In the genomic region with DNA sequence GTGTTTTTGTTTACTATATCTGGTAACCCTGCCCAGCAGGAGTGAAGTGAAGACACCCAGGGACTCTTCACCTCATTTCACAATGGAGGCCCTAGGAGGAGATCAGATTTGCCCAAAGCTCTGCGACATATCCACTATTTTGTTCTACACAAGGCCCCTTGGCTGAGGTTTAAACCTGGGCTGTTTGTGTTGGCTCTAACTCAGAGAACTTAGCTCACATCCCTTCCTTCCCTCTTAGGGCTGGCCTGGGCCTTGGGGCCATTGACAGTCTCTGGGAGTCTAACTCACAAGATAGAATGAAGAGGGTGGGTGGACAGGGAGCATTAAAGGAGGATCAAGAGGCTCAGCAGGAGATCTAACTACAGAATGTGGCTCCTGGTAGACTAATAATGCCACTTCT, we compare ENCODE assay signal across 1 cellular context.
TF ChIP-seq lines count a peak whose summit lies in the region.

No MANE protein-coding gene starts in this region.

TF ChIP-seq in H1, 55 proteins besides CTCF, POLR2A, EP300 and RAD21:
- TF ChIP-seq NRF1 (IDR thresholded peaks at IDR 0.05; ENCODE audit: low read depth, low read length): no peak
- TF ChIP-seq ASH2L (IDR thresholded peaks at IDR 0.05; ENCODE audit: low read length): no peak
- TF ChIP-seq CTBP2 (IDR thresholded peaks at IDR 0.05; ENCODE audit: borderline replicate concordance, insufficient read depth, insufficient read length, low read length): no peak
- TF ChIP-seq, protein P1, sequence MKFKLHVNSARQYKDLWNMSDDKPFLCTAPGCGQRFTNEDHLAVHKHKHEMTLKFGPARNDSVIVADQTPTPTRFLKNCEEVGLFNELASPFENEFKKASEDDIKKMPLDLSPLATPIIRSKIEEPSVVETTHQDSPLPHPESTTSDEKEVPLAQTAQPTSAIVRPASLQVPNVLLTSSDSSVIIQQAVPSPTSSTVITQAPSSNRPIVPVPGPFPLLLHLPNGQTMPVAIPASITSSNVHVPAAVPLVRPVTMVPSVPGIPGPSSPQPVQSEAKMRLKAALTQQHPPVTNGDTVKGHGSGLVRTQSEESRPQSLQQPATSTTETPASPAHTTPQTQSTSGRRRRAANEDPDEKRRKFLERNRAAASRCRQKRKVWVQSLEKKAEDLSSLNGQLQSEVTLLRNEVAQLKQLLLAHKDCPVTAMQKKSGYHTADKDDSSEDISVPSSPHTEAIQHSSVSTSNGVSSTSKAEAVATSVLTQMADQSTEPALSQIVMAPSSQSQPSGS (IDR thresholded peaks at IDR 0.05; ENCODE audit: low read length): no peak
- no peak for TF ChIP-seq KDM4A (IDR thresholded peaks at IDR 0.05; ENCODE audit: low read depth, low read length, severe bottlenecking)
- TF ChIP-seq HDAC2 (IDR thresholded peaks at IDR 0.05; ENCODE audit: borderline replicate concordance in 1 of 2, low read depth in 2 of 2, low read length in 2 of 2): no peak
- no peak for TF ChIP-seq MAFK (IDR thresholded peaks at IDR 0.05; ENCODE audit: low read depth, low read length)
- no peak for TF ChIP-seq GTF2F1 (IDR thresholded peaks at IDR 0.05; ENCODE audit: borderline replicate concordance, low read depth, low read length)
- no peak for TF ChIP-seq FOSL1 (IDR thresholded peaks at IDR 0.05; ENCODE audit: insufficient read depth, low read depth, low read length)
- TF ChIP-seq, protein P2, sequence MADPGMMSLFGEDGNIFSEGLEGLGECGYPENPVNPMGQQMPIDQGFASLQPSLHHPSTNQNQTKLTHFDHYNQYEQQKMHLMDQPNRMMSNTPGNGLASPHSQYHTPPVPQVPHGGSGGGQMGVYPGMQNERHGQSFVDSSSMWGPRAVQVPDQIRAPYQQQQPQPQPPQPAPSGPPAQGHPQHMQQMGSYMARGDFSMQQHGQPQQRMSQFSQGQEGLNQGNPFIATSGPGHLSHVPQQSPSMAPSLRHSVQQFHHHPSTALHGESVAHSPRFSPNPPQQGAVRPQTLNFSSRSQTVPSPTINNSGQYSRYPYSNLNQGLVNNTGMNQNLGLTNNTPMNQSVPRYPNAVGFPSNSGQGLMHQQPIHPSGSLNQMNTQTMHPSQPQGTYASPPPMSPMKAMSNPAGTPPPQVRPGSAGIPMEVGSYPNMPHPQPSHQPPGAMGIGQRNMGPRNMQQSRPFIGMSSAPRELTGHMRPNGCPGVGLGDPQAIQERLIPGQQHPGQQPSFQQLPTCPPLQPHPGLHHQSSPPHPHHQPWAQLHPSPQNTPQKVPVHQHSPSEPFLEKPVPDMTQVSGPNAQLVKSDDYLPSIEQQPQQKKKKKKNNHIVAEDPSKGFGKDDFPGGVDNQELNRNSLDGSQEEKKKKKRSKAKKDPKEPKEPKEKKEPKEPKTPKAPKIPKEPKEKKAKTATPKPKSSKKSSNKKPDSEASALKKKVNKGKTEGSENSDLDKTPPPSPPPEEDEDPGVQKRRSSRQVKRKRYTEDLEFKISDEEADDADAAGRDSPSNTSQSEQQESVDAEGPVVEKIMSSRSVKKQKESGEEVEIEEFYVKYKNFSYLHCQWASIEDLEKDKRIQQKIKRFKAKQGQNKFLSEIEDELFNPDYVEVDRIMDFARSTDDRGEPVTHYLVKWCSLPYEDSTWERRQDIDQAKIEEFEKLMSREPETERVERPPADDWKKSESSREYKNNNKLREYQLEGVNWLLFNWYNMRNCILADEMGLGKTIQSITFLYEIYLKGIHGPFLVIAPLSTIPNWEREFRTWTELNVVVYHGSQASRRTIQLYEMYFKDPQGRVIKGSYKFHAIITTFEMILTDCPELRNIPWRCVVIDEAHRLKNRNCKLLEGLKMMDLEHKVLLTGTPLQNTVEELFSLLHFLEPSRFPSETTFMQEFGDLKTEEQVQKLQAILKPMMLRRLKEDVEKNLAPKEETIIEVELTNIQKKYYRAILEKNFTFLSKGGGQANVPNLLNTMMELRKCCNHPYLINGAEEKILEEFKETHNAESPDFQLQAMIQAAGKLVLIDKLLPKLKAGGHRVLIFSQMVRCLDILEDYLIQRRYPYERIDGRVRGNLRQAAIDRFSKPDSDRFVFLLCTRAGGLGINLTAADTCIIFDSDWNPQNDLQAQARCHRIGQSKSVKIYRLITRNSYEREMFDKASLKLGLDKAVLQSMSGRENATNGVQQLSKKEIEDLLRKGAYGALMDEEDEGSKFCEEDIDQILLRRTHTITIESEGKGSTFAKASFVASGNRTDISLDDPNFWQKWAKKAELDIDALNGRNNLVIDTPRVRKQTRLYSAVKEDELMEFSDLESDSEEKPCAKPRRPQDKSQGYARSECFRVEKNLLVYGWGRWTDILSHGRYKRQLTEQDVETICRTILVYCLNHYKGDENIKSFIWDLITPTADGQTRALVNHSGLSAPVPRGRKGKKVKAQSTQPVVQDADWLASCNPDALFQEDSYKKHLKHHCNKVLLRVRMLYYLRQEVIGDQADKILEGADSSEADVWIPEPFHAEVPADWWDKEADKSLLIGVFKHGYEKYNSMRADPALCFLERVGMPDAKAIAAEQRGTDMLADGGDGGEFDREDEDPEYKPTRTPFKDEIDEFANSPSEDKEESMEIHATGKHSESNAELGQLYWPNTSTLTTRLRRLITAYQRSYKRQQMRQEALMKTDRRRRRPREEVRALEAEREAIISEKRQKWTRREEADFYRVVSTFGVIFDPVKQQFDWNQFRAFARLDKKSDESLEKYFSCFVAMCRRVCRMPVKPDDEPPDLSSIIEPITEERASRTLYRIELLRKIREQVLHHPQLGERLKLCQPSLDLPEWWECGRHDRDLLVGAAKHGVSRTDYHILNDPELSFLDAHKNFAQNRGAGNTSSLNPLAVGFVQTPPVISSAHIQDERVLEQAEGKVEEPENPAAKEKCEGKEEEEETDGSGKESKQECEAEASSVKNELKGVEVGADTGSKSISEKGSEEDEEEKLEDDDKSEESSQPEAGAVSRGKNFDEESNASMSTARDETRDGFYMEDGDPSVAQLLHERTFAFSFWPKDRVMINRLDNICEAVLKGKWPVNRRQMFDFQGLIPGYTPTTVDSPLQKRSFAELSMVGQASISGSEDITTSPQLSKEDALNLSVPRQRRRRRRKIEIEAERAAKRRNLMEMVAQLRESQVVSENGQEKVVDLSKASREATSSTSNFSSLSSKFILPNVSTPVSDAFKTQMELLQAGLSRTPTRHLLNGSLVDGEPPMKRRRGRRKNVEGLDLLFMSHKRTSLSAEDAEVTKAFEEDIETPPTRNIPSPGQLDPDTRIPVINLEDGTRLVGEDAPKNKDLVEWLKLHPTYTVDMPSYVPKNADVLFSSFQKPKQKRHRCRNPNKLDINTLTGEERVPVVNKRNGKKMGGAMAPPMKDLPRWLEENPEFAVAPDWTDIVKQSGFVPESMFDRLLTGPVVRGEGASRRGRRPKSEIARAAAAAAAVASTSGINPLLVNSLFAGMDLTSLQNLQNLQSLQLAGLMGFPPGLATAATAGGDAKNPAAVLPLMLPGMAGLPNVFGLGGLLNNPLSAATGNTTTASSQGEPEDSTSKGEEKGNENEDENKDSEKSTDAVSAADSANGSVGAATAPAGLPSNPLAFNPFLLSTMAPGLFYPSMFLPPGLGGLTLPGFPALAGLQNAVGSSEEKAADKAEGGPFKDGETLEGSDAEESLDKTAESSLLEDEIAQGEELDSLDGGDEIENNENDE (IDR thresholded peaks at IDR 0.05; ENCODE audit: insufficient replicate concordance, low read length): no peak
- no peak for TF ChIP-seq SRF (IDR thresholded peaks at IDR 0.05; ENCODE audit: low read depth, low read length)
- no peak for TF ChIP-seq SIN3A (conservative IDR thresholded peaks at IDR 0.05 in 1 of 2, IDR thresholded peaks at IDR 0.05 in 1 of 2; ENCODE audit: low read depth in 1 of 2, low read length in 2 of 2)
